Comparison of ENCODE assay signal across 21 cellular contexts in genomic region chr5:1017056-1017455, GRCh38.
"Had no signal": no experiment of that assay in that cellular context is flagged by ENCODE, and none has a peak within 500 bp of the region (broad histone marks: within the 10 kb centered on the region; RNA-seq: fewer than 3 reads in every experiment).

No MANE protein-coding gene starts in this region.

- H3K9ac ChIP-seq: parathyroid adenoma had no signal

- H2AFZ ChIP-seq: parathyroid adenoma had no signal

- ATAC-seq: heart left ventricle; left lobe of liver; stimulated activated naive B cell treated with anti-CD40 and anti-IgM and Interleukin-4, amounts not matched to agents 10 μg/mL and 1 μg/mL and 100 μg/mL, for 72 hours had no signal

- H3K36me3 ChIP-seq: cardiac muscle cell, heart left ventricle, prostate gland, thoracic aorta, transverse colon had no signal

- DNase-seq: dorsolateral prefrontal cortex; effector CD8-positive, alpha-beta T cell; foreskin melanocyte; hippocampal formation; kidney glomerular epithelial cell; mesendoderm; naive B cell; retina; stimulated activated CD4-positive, alpha-beta T cell treated with anti-CD3 and anti-CD28 coated beads, Interleukin-2, amount 100 ng/mL, for 24 hours; stimulated activated CD4-positive, alpha-beta T cell treated with anti-CD3 and anti-CD28 coated beads, Interleukin-4, amount 100 ng/mL, for 4 hours; stimulated activated naive B cell treated with anti-CD40 and anti-IgM and Interleukin-4, amounts not matched to agents 10 μg/mL and 1 μg/mL and 100 μg/mL, for 72 hours; stimulated activated naive CD8-positive, alpha-beta T cell treated with anti-CD3 and anti-CD28 coated beads, Interleukin-15, amount 100 ng/mL, for 72 hours; transverse colon had no signal

- H3K27ac ChIP-seq: cardiac muscle cell, coronary artery, heart left ventricle, parathyroid adenoma, thoracic aorta, transverse colon had no signal

- H3K4me1 ChIP-seq: heart left ventricle, parathyroid adenoma, transverse colon had no signal

- H3K4me3 ChIP-seq: cardiac muscle cell, coronary artery, heart left ventricle, lung, prostate gland, thoracic aorta, transverse colon had no signal

- H3K9me3 ChIP-seq: heart left ventricle, prostate gland, thoracic aorta, transverse colon had no signal

- H3K79me2 ChIP-seq: parathyroid adenoma had no signal

- H3K27me3 ChIP-seq: cardiac muscle cell, heart left ventricle, transverse colon had no signal
